ENCODE assay signal across 8 cellular contexts in genomic region chr9:128818839-128819715, GRCh38. TPM values are rescaled to one million over a fixed set of nuclear protein-coding genes. Genes with fewer than 3 reads are reported as not detected.
DNase-seq lines count a peak whose midpoint lies in the region; ATAC-seq and TF ChIP-seq lines count a peak whose summit lies in the region.

No MANE protein-coding gene starts in this region.

- H3K27ac ChIP-seq in muscle layer of duodenum (ENCODE audit: low read length) (no peak overlapping the region), substantia nigra (ENCODE audit: low read depth, low read length, poor library complexity, severe bottlenecking) (peak overlapping the region; percentile 76)

- H3K36me3 ChIP-seq in muscle layer of duodenum (ENCODE audit: control insufficient read depth in 1 of 2, insufficient read depth in 2 of 2, low read length in 2 of 2), result peaks cover 8 to 26% of the 10 kb centered on the region in 2 donors

- H3K4me1 ChIP-seq in muscle layer of duodenum (ENCODE audit: control insufficient read depth in 1 of 2, insufficient read depth in 2 of 2, low read length in 2 of 2), result peaks cover 0 to 14% of the 10 kb centered on the region in 2 donors

- intact Hi-C loops in activated CD8-positive, alpha-beta T cell treated with anti-CD3 and anti-CD28 coated beads for 36 hours (cut with micrococcal nuclease), result no loop called here

- H3K36me3 Mint-ChIP-seq in activated CD8-positive, alpha-beta T cell treated with anti-CD3 and anti-CD28 coated beads for 36 hours (ENCODE audit: low read depth), result peaks cover 10% of the 10 kb centered on the region

- DNase-seq in GM13977 (ENCODE audit: low spot score) (peak; percentile 72), NCI-H1092 treated with DMSO at 0.1 percent for 48 hours (lab: John Stamatoyannopoulos, UW) (peak; percentile 39), epithelial cell of proximal tubule (ENCODE audit: low read depth) (no peak), substantia nigra (lab: John Stamatoyannopoulos, UW) (peak in 23 of 49 donors; percentile 24 to 76 (median 43)), SK-N-DZ (ENCODE audit: low spot score) (no peak)
- DNase-seq in activated CD8-positive, alpha-beta T cell treated with anti-CD3 and anti-CD28 coated beads for 36 hours, result peak; percentile 61

- peak overlapping the region; percentile 52 for H3K27ac Mint-ChIP-seq in activated CD8-positive, alpha-beta T cell treated with anti-CD3 and anti-CD28 coated beads for 36 hours

- in situ Hi-C loops in GM13977 (cut with MboI; ENCODE audit: low pct_unique_long_range_greater_than_20kb, low sequenced_read_pairs, unreplicated experiment), result no loop called here

- CTCF ChIA-PET in activated CD8-positive, alpha-beta T cell treated with anti-CD3 and anti-CD28 coated beads for 36 hours (lab: Charles Lee), result interaction anchor here (0.7 to 4.8 kb wide), 34 partner anchors 10 to 384 kb away, joined by 3 to 53 read pairs (median 4); partner anchors contain the start of genes KYAT1, LRRC8A, SPOUT1 and ZER1

- peak; percentile 19 for ATAC-seq in HG02588 (IDR thresholded peaks at IDR 0.05; ENCODE audit: unreplicated experiment)
- peak; percentile 35 for ATAC-seq in activated CD8-positive, alpha-beta T cell treated with anti-CD3 and anti-CD28 coated beads for 36 hours

- no peaks in the 10 kb centered on the region for H3K9me3 Mint-ChIP-seq in activated CD8-positive, alpha-beta T cell treated with anti-CD3 and anti-CD28 coated beads for 36 hours

- H3K4me3 Mint-ChIP-seq in activated CD8-positive, alpha-beta T cell treated with anti-CD3 and anti-CD28 coated beads for 36 hours, result peak overlapping the region; percentile 80

- peak overlapping the region; percentile 72 for H3K4me3 ChIP-seq in epithelial cell of proximal tubule (ENCODE audit: low read depth, low read length)
- peak overlapping the region; percentile 26 to 78 for H3K4me3 ChIP-seq in muscle layer of duodenum (ENCODE audit: low read depth in 1 of 2, low read length in 2 of 2)

- POLR2A ChIA-PET in activated CD8-positive, alpha-beta T cell treated with anti-CD3 and anti-CD28 coated beads for 36 hours (lab: Charles Lee), result interaction anchor here (0.6 to 4.6 kb wide), 12 partner anchors 9 to 478 kb away, joined by 3 to 41 read pairs (median 4); partner anchors contain the start of genes CRAT, KYAT1, SET and SPOUT1

- no peaks in the 10 kb centered on the region for H3K9me3 ChIP-seq in muscle layer of duodenum (ENCODE audit: control insufficient read depth in 1 of 2, low read length in 2 of 2)

- no peaks in the 10 kb centered on the region for H3K27me3 Mint-ChIP-seq in activated CD8-positive, alpha-beta T cell treated with anti-CD3 and anti-CD28 coated beads for 36 hours

- H3K27me3 ChIP-seq in muscle layer of duodenum (ENCODE audit: low read depth, low read length), result no peaks in the 10 kb centered on the region

- H3K4me1 Mint-ChIP-seq in activated CD8-positive, alpha-beta T cell treated with anti-CD3 and anti-CD28 coated beads for 36 hours (ENCODE audit: low read depth), result peaks cover 19% of the 10 kb centered on the region

- TF ChIP-seq CTCF in GM13977 (IDR thresholded peaks at IDR 0.05; ENCODE audit: extremely low read depth, insufficient read depth, missing control alignments) (peak; percentile 9), epithelial cell of proximal tubule (conservative IDR thresholded peaks at IDR 0.05; ENCODE audit: low read depth, low read length) (peak; percentile 10)
- TF ChIP-seq CTCF in activated CD8-positive, alpha-beta T cell treated with anti-CD3 and anti-CD28 coated beads for 36 hours (IDR thresholded peaks at IDR 0.05), result no peak

RNA-seq across cellular contexts. Expression of gene ENDOG, which starts 0.8 kb away (rescaled TPM):
- 10 to 100 TPM; 21.8 to 23.9 TPM for total RNA-seq in activated CD8-positive, alpha-beta T cell treated with anti-CD3 and anti-CD28 coated beads for 36 hours
- 57.6 and 61.8 TPM in 2 replicates for total RNA-seq in epithelial cell of proximal tubule
- 120 and 124 TPM in 2 replicates for polyA plus RNA-seq in SK-N-DZ (2014; cell fraction: cytosol; rRNA removed)
- 84.7 and 94.8 TPM in 2 replicates for polyA plus RNA-seq in SK-N-DZ (2014; cell fraction: nucleus; rRNA removed)

RNA-seq across cellular contexts. Expression of gene SPOUT1, which starts 10.5 kb away (rescaled TPM):
- total RNA-seq in activated CD8-positive, alpha-beta T cell treated with anti-CD3 and anti-CD28 coated beads for 36 hours, result 10 to 100 TPM; 85.9 to 91.2 TPM
- total RNA-seq in epithelial cell of proximal tubule, result 30.2 and 30.7 TPM in 2 replicates
- polyA plus RNA-seq in SK-N-DZ (2014; cell fraction: cytosol; rRNA removed), result 36.7 and 46.0 TPM in 2 replicates
- polyA plus RNA-seq in SK-N-DZ (2014; cell fraction: nucleus; rRNA removed), result 105 and 116 TPM in 2 replicates

RNA-seq across cellular contexts. Expression of gene TBC1D13, which starts 32.0 kb away (rescaled TPM):
- total RNA-seq in activated CD8-positive, alpha-beta T cell treated with anti-CD3 and anti-CD28 coated beads for 36 hours, result 10 to 100 TPM; 11.7 to 12.5 TPM
- total RNA-seq in epithelial cell of proximal tubule, result 11.3 and 27.1 TPM in 2 replicates
- polyA plus RNA-seq in SK-N-DZ (2014; cell fraction: cytosol; rRNA removed), result 12.0 and 25.2 TPM in 2 replicates
- polyA plus RNA-seq in SK-N-DZ (2014; cell fraction: nucleus; rRNA removed), result 12.1 and 12.3 TPM in 2 replicates

RNA-seq across cellular contexts. Expression of gene ZER1, which starts 47.4 kb away (rescaled TPM):
- 10 to 100 TPM; 14.9 to 17.8 TPM for total RNA-seq in activated CD8-positive, alpha-beta T cell treated with anti-CD3 and anti-CD28 coated beads for 36 hours
- 11.5 and 15.3 TPM in 2 replicates for total RNA-seq in epithelial cell of proximal tubule
- 14.9 and 22.3 TPM in 2 replicates for polyA plus RNA-seq in SK-N-DZ (2014; cell fraction: cytosol; rRNA removed)
- 16.7 and 18.1 TPM in 2 replicates for polyA plus RNA-seq in SK-N-DZ (2014; cell fraction: nucleus; rRNA removed)

Comparison
In these comparisons a context has a peak if more than half of its experiments do, and no peak if none do; other contexts are left out.
1. DNase-seq: peak in GM13977 (single experiment), NCI-H1092 treated with DMSO at 0.1 percent for 48 hours (single experiment) and activated CD8-positive, alpha-beta T cell treated with anti-CD3 and anti-CD28 coated beads for 36 hours (single experiment); none in epithelial cell of proximal tubule (single experiment) and SK-N-DZ (single experiment).